ENCODE assay signal across 8 cellular contexts in the genomic region with DNA sequence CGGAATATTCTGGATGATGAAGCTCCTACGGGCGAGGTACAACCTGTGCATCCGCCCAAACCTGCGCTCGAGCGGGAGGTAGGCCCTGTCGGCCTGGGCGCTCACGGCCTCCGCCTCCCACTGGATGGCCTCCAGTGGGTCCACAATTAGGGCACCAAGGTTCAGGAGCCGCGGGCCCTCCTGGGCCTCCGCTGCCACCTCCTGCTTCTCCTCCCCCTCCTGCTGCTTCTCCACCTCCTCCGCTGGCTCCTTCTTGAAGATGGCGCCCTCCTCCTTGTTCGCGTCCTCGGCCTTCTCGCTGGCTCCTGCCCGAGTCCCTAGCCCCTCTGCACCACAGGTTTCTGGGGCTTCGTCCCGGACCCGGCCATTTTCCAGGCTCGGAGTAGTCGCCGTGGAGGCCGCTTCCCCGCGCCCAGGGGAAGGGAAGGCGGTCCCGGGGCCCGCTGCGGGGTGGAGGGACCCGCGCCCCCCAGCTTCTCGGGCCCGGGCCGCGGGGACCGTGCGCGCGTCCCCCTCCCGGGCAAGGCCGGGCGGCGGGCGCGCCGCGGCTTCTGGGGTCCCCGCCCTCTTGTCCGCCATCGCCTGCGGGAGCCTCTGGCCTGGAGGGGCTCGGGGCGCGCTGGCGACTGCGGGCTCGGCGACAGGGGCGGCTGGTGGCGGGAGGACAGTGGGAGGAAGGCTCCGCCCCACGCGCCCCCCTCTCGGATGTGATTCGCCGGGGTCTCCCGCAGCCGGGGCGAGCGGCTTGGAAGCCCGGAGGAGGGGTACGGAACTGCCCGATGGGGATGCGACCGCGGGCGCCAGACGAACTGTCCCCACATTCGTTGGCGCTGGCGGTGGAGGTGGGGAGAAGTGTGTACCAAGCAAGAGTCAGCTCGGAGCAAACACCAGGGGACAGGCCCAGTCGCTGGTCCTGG. TPM values are rescaled to one million over a fixed set of nuclear protein-coding genes. Genes with fewer than 3 reads are reported as not detected.
A peak's percentile ranks its signal among the peaks of the same experiment; 100 is the strongest.
DNase-seq lines count a peak whose midpoint lies in the region; ATAC-seq and TF ChIP-seq lines count a peak whose summit lies in the region.

No MANE protein-coding gene starts in this region.

- POLR2A ChIA-PET in activated CD8-positive, alpha-beta T cell treated with anti-CD3 and anti-CD28 coated beads, Interleukin-2, amount 10 ng/mL, durations not matched to agents 7 days and 5 days (lab: Charles Lee), result no interaction called here

- ATAC-seq in activated CD8-positive, alpha-beta T cell treated with anti-CD3 and anti-CD28 coated beads, Interleukin-2, amount 10 ng/mL, durations not matched to agents 7 days and 5 days, result peak; percentile 55
- ATAC-seq in stimulated activated naive CD8-positive, alpha-beta T cell treated with anti-CD3 and anti-CD28 coated beads, Interleukin-15, amount 100 ng/mL, for 72 hours, result peak; percentile 68
- no peak for ATAC-seq in HG03175 (IDR thresholded peaks at IDR 0.05; ENCODE audit: unreplicated experiment)

- H3K27me3 Mint-ChIP-seq in activated CD8-positive, alpha-beta T cell treated with anti-CD3 and anti-CD28 coated beads, Interleukin-2, amount 10 ng/mL, durations not matched to agents 7 days and 5 days (ENCODE audit: low read depth), result no peaks in the 10 kb centered on the region
- H3K27me3 Mint-ChIP-seq in endodermal cell (ENCODE audit: insufficient read depth), result no peaks in the 10 kb centered on the region
- H3K27me3 Mint-ChIP-seq in mesothelial cell of epicardium (ENCODE audit: low read depth), result no peaks in the 10 kb centered on the region
- H3K27me3 Mint-ChIP-seq in stimulated activated naive CD8-positive, alpha-beta T cell treated with anti-CD3 and anti-CD28 coated beads, Interleukin-15, amount 100 ng/mL, for 72 hours, result no peaks in the 10 kb centered on the region

- peaks cover 23% of the 10 kb centered on the region for H3K4me1 Mint-ChIP-seq in activated CD8-positive, alpha-beta T cell treated with anti-CD3 and anti-CD28 coated beads, Interleukin-2, amount 10 ng/mL, durations not matched to agents 7 days and 5 days (ENCODE audit: low read depth)
- peaks cover 22% of the 10 kb centered on the region for H3K4me1 Mint-ChIP-seq in endodermal cell
- H3K4me1 Mint-ChIP-seq in mesothelial cell of epicardium, result peaks cover 27% of the 10 kb centered on the region
- H3K4me1 Mint-ChIP-seq in stimulated activated naive CD8-positive, alpha-beta T cell treated with anti-CD3 and anti-CD28 coated beads, Interleukin-15, amount 100 ng/mL, for 72 hours, result peaks cover 54% of the 10 kb centered on the region

- no peak overlapping the region for H3K27ac ChIP-seq in ACC112 (ENCODE audit: low read depth, low read length)
- H3K27ac ChIP-seq in HUES64 (ENCODE audit: low read depth, low read length), result peak overlapping the region; percentile 34; the same call in 1 of the 2 replicates
- peak overlapping the region; percentile 53 for H3K27ac ChIP-seq in endodermal cell (ENCODE audit: low read depth, low read length)

- no peaks in the 10 kb centered on the region for H3K27me3 ChIP-seq in ACC112 (ENCODE audit: insufficient read depth, low read length)
- H3K27me3 ChIP-seq in HUES64 (ENCODE audit: insufficient read depth, low read length), result no peaks in the 10 kb centered on the region
- H3K27me3 ChIP-seq in endodermal cell (ENCODE audit: control insufficient read depth, insufficient read depth, low read length, poor library complexity, severe bottlenecking), result no peaks in the 10 kb centered on the region

- H3K36me3 Mint-ChIP-seq in activated CD8-positive, alpha-beta T cell treated with anti-CD3 and anti-CD28 coated beads, Interleukin-2, amount 10 ng/mL, durations not matched to agents 7 days and 5 days (ENCODE audit: low read depth), result peaks cover 11% of the 10 kb centered on the region
- peaks cover 15% of the 10 kb centered on the region for H3K36me3 Mint-ChIP-seq in endodermal cell (ENCODE audit: low read depth)
- peaks cover 9% of the 10 kb centered on the region for H3K36me3 Mint-ChIP-seq in mesothelial cell of epicardium

- DNase-seq in activated CD8-positive, alpha-beta T cell treated with anti-CD3 and anti-CD28 coated beads, Interleukin-2, amount 10 ng/mL, durations not matched to agents 7 days and 5 days, result peak; percentile 38
- DNase-seq in endodermal cell (peak; percentile 89), mesothelial cell of epicardium (ENCODE audit: low spot score in 2 of 2, unreplicated experiment in 2 of 2) (peak; percentile 34 to 76), NAMALWA (ENCODE audit: low spot score) (no peak)
- DNase-seq in stimulated activated naive CD8-positive, alpha-beta T cell treated with anti-CD3 and anti-CD28 coated beads, Interleukin-15, amount 100 ng/mL, for 72 hours, result peak; percentile 50 to 58

- TF ChIP-seq CTCF in endodermal cell (conservative IDR thresholded peaks at IDR 0.05) (peak; percentile 30), mesothelial cell of epicardium (IDR thresholded peaks at IDR 0.05; ENCODE audit: unreplicated experiment) (no peak)

- H3K4me3 ChIP-seq in ACC112 (ENCODE audit: low read depth, low read length) (peak overlapping the region; percentile 77), HUES64 (ENCODE audit: low read length) (peak overlapping the region; percentile 63), endodermal cell (ENCODE audit: low read length) (peak overlapping the region; percentile 79)

- no peaks in the 10 kb centered on the region for H3K79me2 ChIP-seq in ACC112 (ENCODE audit: control insufficient read depth, insufficient read depth, low read length, unreplicated experiment)

- peak overlapping the region; percentile 73 for H3K4me3 Mint-ChIP-seq in activated CD8-positive, alpha-beta T cell treated with anti-CD3 and anti-CD28 coated beads, Interleukin-2, amount 10 ng/mL, durations not matched to agents 7 days and 5 days
- H3K4me3 Mint-ChIP-seq in endodermal cell (peak overlapping the region; percentile 72), mesothelial cell of epicardium (peak overlapping the region; percentile 80)
- peak overlapping the region; percentile 78 to 87 for H3K4me3 Mint-ChIP-seq in stimulated activated naive CD8-positive, alpha-beta T cell treated with anti-CD3 and anti-CD28 coated beads, Interleukin-15, amount 100 ng/mL, for 72 hours

- 7% methylated on average over 88 of the region's 88 CpGs for WGBS in HUES64
- 2 to 14% methylated on average over 39 to 88 of the region's 88 CpGs for WGBS in endodermal cell (ENCODE audit: insufficient coverage in 1 of 2, insufficient read length in 1 of 2), 2 experiments

- peak overlapping the region; percentile 57 for H2AFZ ChIP-seq in ACC112 (ENCODE audit: low read length, unreplicated experiment)

- CTCF ChIA-PET in activated CD8-positive, alpha-beta T cell treated with anti-CD3 and anti-CD28 coated beads, Interleukin-2, amount 10 ng/mL, durations not matched to agents 7 days and 5 days (lab: Charles Lee), result interaction anchor here (0.8 kb wide), 1 partner anchor 95 kb away, joined by 3 read pairs; no protein-coding TSS in a partner anchor

- no peaks in the 10 kb centered on the region for H3K9me3 Mint-ChIP-seq in activated CD8-positive, alpha-beta T cell treated with anti-CD3 and anti-CD28 coated beads, Interleukin-2, amount 10 ng/mL, durations not matched to agents 7 days and 5 days (ENCODE audit: insufficient read depth)
- H3K9me3 Mint-ChIP-seq in endodermal cell (no peaks in the 10 kb centered on the region), mesothelial cell of epicardium (no peaks in the 10 kb centered on the region)
- no peaks in the 10 kb centered on the region for H3K9me3 Mint-ChIP-seq in stimulated activated naive CD8-positive, alpha-beta T cell treated with anti-CD3 and anti-CD28 coated beads, Interleukin-15, amount 100 ng/mL, for 72 hours

- H3K9ac ChIP-seq in HUES64 (ENCODE audit: low read depth, low read length) (peak overlapping the region; percentile 88), endodermal cell (ENCODE audit: extremely low read depth, low read length, poor library complexity, severe bottlenecking) (peak overlapping the region; percentile 62)

- H3K4me1 ChIP-seq in ACC112 (ENCODE audit: control insufficient read depth, insufficient read depth, low read length, unreplicated experiment) (peaks cover 8% of the 10 kb centered on the region), HUES64 (ENCODE audit: insufficient read depth, low read length) (peaks cover 16% of the 10 kb centered on the region), endodermal cell (ENCODE audit: control insufficient read depth, insufficient read depth, low read length) (peaks cover 6% of the 10 kb centered on the region)

- H3K9me3 ChIP-seq in HUES64 (ENCODE audit: insufficient read depth, low read depth, low read length) (no peaks in the 10 kb centered on the region), endodermal cell (ENCODE audit: control insufficient read depth, low read length) (no peaks in the 10 kb centered on the region)

- peak overlapping the region; percentile 78 for H3K27ac Mint-ChIP-seq in activated CD8-positive, alpha-beta T cell treated with anti-CD3 and anti-CD28 coated beads, Interleukin-2, amount 10 ng/mL, durations not matched to agents 7 days and 5 days
- H3K27ac Mint-ChIP-seq in endodermal cell, result peak overlapping the region; percentile 85
- peak overlapping the region; percentile 75 for H3K27ac Mint-ChIP-seq in mesothelial cell of epicardium
- peak overlapping the region; percentile 89 to 93 for H3K27ac Mint-ChIP-seq in stimulated activated naive CD8-positive, alpha-beta T cell treated with anti-CD3 and anti-CD28 coated beads, Interleukin-15, amount 100 ng/mL, for 72 hours

- no peaks in the 10 kb centered on the region for H3K36me3 ChIP-seq in ACC112 (ENCODE audit: insufficient read depth, low read length)
- H3K36me3 ChIP-seq in HUES64 (ENCODE audit: insufficient read depth, low read length), result peaks cover 27% of the 10 kb centered on the region
- peaks cover 7% of the 10 kb centered on the region for H3K36me3 ChIP-seq in endodermal cell (ENCODE audit: control insufficient read depth, insufficient read depth, low read length)

RNA-seq across cellular contexts. Expression of gene PLAGL2, which starts 17.6 kb away (rescaled TPM):
- polyA plus RNA-seq in HUES64 (2013, experiment 1 of 2), result 20.1 TPM
- polyA plus RNA-seq in HUES64 (2013, experiment 2 of 2), result 23.2 TPM
- total RNA-seq in activated CD8-positive, alpha-beta T cell treated with anti-CD3 and anti-CD28 coated beads, Interleukin-2, amount 10 ng/mL, durations not matched to agents 7 days and 5 days, result 10 to 100 TPM; 21.9 to 22.9 TPM
- 10 to 100 TPM; 25.5 to 34.5 TPM for total RNA-seq in endodermal cell
- polyA plus RNA-seq in endodermal cell (2013, experiment 1 of 2), result 30.1 TPM
- polyA plus RNA-seq in endodermal cell (2013, experiment 2 of 2), result 26.0 TPM
- 37.4 to 38.1 TPM (median 37.8 TPM) in 3 replicates for total RNA-seq in mesothelial cell of epicardium

RNA-seq across cellular contexts. Expression of gene POFUT1, which starts 17.7 kb away (rescaled TPM):
- 16.1 TPM for polyA plus RNA-seq in HUES64 (2013, experiment 1 of 2)
- 17.6 TPM for polyA plus RNA-seq in HUES64 (2013, experiment 2 of 2)
- total RNA-seq in activated CD8-positive, alpha-beta T cell treated with anti-CD3 and anti-CD28 coated beads, Interleukin-2, amount 10 ng/mL, durations not matched to agents 7 days and 5 days, result 10 to 100 TPM; 23.5 to 24.8 TPM
- total RNA-seq in endodermal cell (10 to 100 TPM; 43.9 to 44.8 TPM), mesothelial cell of epicardium (43.7 to 46.3 TPM (median 45.3 TPM) in 3 replicates)
- polyA plus RNA-seq in endodermal cell (2013, experiment 1 of 2), result 27.7 TPM
- 25.8 TPM for polyA plus RNA-seq in endodermal cell (2013, experiment 2 of 2)
